Comparison of ENCODE assay signal across 11 cellular contexts in genomic region chr22:23401111-23401909, GRCh38.
DNase-seq lines count a peak whose midpoint lies in the region; ATAC-seq, FAIRE-seq and TF ChIP-seq lines count a peak whose summit lies in the region.
"Had no signal": no experiment of that assay in that cellular context is flagged by ENCODE, and none has a peak within 500 bp of the region (broad histone marks: within the 10 kb centered on the region; RNA-seq: fewer than 3 reads in every experiment).

No MANE protein-coding gene starts in this region.

- no peak overlapping the region for H2BK120ac ChIP-seq in H1 (replicated peaks; ENCODE audit: low read depth, low read length)

- no peaks in the 10 kb centered on the region for H3K9me3 ChIP-seq in NT2/D1 (ENCODE audit: insufficient read depth, low read length)
- no peaks in the 10 kb centered on the region for H3K9me3 ChIP-seq in H1 (ENCODE audit: insufficient read depth in 2 of 2, low read depth in 1 of 2, low read length in 1 of 2)

- H3K9ac ChIP-seq in NT2/D1 (ENCODE audit: insufficient read length, low read depth): peak overlapping the region; percentile 67
- no peak overlapping the region for H3K9ac ChIP-seq in H1 (replicated peaks in 1 of 4; ENCODE audit: extremely low read depth in 1 of 4, low read depth in 3 of 4, low read length in 3 of 4)

- H3K4me3 ChIP-seq in NT2/D1 (ENCODE audit: insufficient read length, low read depth) (no peak overlapping the region), H1 (ENCODE audit: extremely low read depth in 1 of 4, insufficient read depth in 2 of 4, low read depth in 3 of 4, low read length in 4 of 4) (peak overlapping the region in 1 of 4 experiments; percentile 70; a peak in 1 of 8 replicates)

- peak overlapping the region; percentile 58 to 66; a peak in 3 of 4 replicates for H3K4me2 ChIP-seq in H1 (ENCODE audit: insufficient read depth in 1 of 2, low read depth in 2 of 2, low read length in 2 of 2)

- H3K14ac ChIP-seq in H1 (ENCODE audit: insufficient read length): no peak overlapping the region

- intact Hi-C loops in left cardiac atrium (cut with DNase I): loop anchor here in 1 of 2 donors (5.0 kb wide), 1 partner anchor 136 kb away; no protein-coding TSS in a partner anchor

- H2BK12ac ChIP-seq in H1 (ENCODE audit: low read depth, low read length): no peak overlapping the region

- peaks cover 0 to 5% of the 10 kb centered on the region in 2 experiments for H4K20me1 ChIP-seq in H1 (replicated peaks in 1 of 2; ENCODE audit: control insufficient read depth in 1 of 2, insufficient read depth in 2 of 2, low read length in 2 of 2)

- POLR2A ChIA-PET in H1 (lab: Charles Lee; ENCODE audit: partially characterized antibody): interaction anchor here (0.5 kb wide), 1 partner anchor 158 kb away, joined by 4 read pairs; no protein-coding TSS in a partner anchor

- TF ChIP-seq CTCF in C4-2B (conservative IDR thresholded peaks at IDR 0.05): no peak
- no peak for TF ChIP-seq CTCF in H1 (IDR thresholded peaks at IDR 0.05; ENCODE audit: control extremely low read depth in 1 of 3, insufficient read depth in 1 of 3, low read depth in 1 of 3, low read length in 3 of 3)

- no peak overlapping the region for H3K56ac ChIP-seq in H1 (replicated peaks; ENCODE audit: insufficient read length, low read depth, low read length)

- H3K23ac ChIP-seq in H1 (ENCODE audit: insufficient read length): no peak overlapping the region

- no peak overlapping the region for H4K91ac ChIP-seq in H1 (replicated peaks; ENCODE audit: insufficient read length, low read length)

- H2BK15ac ChIP-seq in H1 (ENCODE audit: low read length): no peak overlapping the region

- H3K4ac ChIP-seq in H1 (replicated peaks; ENCODE audit: insufficient read length, low read depth, low read length): no peak overlapping the region

- H3K36me3 ChIP-seq in NT2/D1 (ENCODE audit: insufficient read depth, insufficient read length, low read length): peaks cover 20% of the 10 kb centered on the region
- H3K36me3 ChIP-seq in H1 (ENCODE audit: control insufficient read depth in 2 of 4, insufficient read depth in 4 of 4, low read length in 3 of 4): no peaks in the 10 kb centered on the region

- H3K27me3 ChIP-seq in NT2/D1 (ENCODE audit: insufficient read depth, insufficient read length) (no peaks in the 10 kb centered on the region), H1 (replicated peaks in 1 of 4; ENCODE audit: control insufficient read depth in 3 of 4, extremely low read depth in 1 of 4, insufficient read depth in 3 of 4, low read length in 3 of 4) (peaks cover 0 to 7% (median 0%) of the 10 kb centered on the region in 4 experiments; a peak in 3 of 7 replicates)

- TF ChIP-seq RAD21 in H1 (IDR thresholded peaks at IDR 0.05 in 1 of 2, conservative IDR thresholded peaks at IDR 0.05 in 1 of 2; ENCODE audit: low read depth in 2 of 2, low read length in 2 of 2): no peak

- no peak for FAIRE-seq in H1 (lab: Jason Lieb, UNC)

- 77% methylated on average over 13 of the region's 20 CpGs; no CpG with 5 or more reads in 1 of the 2 experiments for WGBS in H1 (ENCODE audit: extremely low coverage in 1 of 2, insufficient coverage in 1 of 2, insufficient read length in 1 of 2, insufficient replicate concordance in 2 of 2, low coverage in 1 of 2, low lambda C conversion rate in 2 of 2, missing lambda C conversion rate in 1 of 2), 2 experiments

- H3K4me1 ChIP-seq in NT2/D1 (ENCODE audit: insufficient read depth, insufficient read length): peaks cover 18% of the 10 kb centered on the region
- H3K4me1 ChIP-seq in H1 (replicated peaks in 1 of 4; ENCODE audit: control insufficient read depth in 3 of 4, insufficient read depth in 4 of 4, low read length in 3 of 4): peaks cover 0 to 8% (median 4%) of the 10 kb centered on the region in 4 experiments; a peak in 4 of 7 replicates

- no peaks in the 10 kb centered on the region for H3K79me2 ChIP-seq in H1 (ENCODE audit: control insufficient read depth in 1 of 2, insufficient read depth in 2 of 2, low read length in 2 of 2)

- H3K27ac ChIP-seq in C4-2B (peak overlapping the region; percentile 68; the same call in 1 of the 2 replicates), H1 (ENCODE audit: low read depth, low read length) (no peak overlapping the region)

- H3K79me1 ChIP-seq in H1 (ENCODE audit: low read depth, low read length): no peaks in the 10 kb centered on the region; the same call in 1 of the 2 replicates

- no peak overlapping the region for H4K8ac ChIP-seq in H1 (ENCODE audit: extremely low read depth, insufficient read depth, low read length)

- H3K18ac ChIP-seq in H1 (ENCODE audit: extremely low read depth, low read length): no peak overlapping the region

- ATAC-seq in HG03039 (IDR thresholded peaks at IDR 0.05; ENCODE audit: unreplicated experiment) (no peak), left cardiac atrium (no peak)

- no peak overlapping the region for H4K5ac ChIP-seq in H1 (ENCODE audit: insufficient read length, low read depth, low read length)

- DNase-seq in NT2/D1 (ENCODE audit: low read depth, low spot score) (no peak), H1 (ENCODE audit: low read depth in 1 of 2, low spot score in 2 of 2) (no peak), non-pigmented ciliary epithelial cell (ENCODE audit: low read depth) (peak; percentile 62), left cardiac atrium (no peak), HT-29 (ENCODE audit: low spot score) (no peak)
- DNase-seq in activated T-cell treated with anti-CD3 and anti-CD28 coated beads, Interleukin-2, amount 50 U/mL, for 48 hours: no peak
- DNase-seq: activated CD4-positive, alpha-beta T cell treated with anti-CD3 and anti-CD28 coated beads, Interleukin-2, amount 10 ng/mL, durations not matched to agents 7 days and 5 days; cerebellar nuclear complex; DMS 273 treated with DMSO at 0.1 percent for 48 hours had no signal

- no peak overlapping the region for H2AK5ac ChIP-seq in H1 (ENCODE audit: low read depth, low read length)

- no peak for TF ChIP-seq POLR2A in H1 (IDR thresholded peaks at IDR 0.05; ENCODE audit: control extremely low read depth in 1 of 2, low read depth in 2 of 2, low read length in 2 of 2)

- peaks cover 4% of the 10 kb centered on the region; the same call in 1 of the 2 replicates for H3K23me2 ChIP-seq in H1 (ENCODE audit: low read depth, low read length)

- H2BK5ac ChIP-seq in H1 (ENCODE audit: low read depth, low read length): no peak overlapping the region

- TF ChIP-seq EP300 in H1 (IDR thresholded peaks at IDR 0.05; ENCODE audit: borderline replicate concordance in 1 of 2, low read depth in 2 of 2, low read length in 2 of 2): no peak

- H2BK20ac ChIP-seq in H1 (ENCODE audit: low read length): no peak overlapping the region

- H2AFZ ChIP-seq in H1 (ENCODE audit: low read length): no peak overlapping the region

- CTCF ChIA-PET in H1 (lab: Charles Lee; ENCODE audit: partially characterized antibody): interaction anchor here (0.6 to 1.4 kb wide), 2 partner anchors 10 to 24 kb away, joined by 3 read pairs; no protein-coding TSS in a partner anchor

TF ChIP-seq in H1, 55 proteins besides CTCF, POLR2A, EP300 and RAD21 (continues in another document):
- TF ChIP-seq TBP (IDR thresholded peaks at IDR 0.05; ENCODE audit: low read depth, low read length) (no peak), SP2 (IDR thresholded peaks at IDR 0.05; ENCODE audit: low read length) (no peak), POLR2AphosphoS5 (IDR thresholded peaks at IDR 0.05; ENCODE audit: low read depth, low read length) (no peak), SAP30 (IDR thresholded peaks at IDR 0.05; ENCODE audit: insufficient read depth, insufficient replicate concordance, low read length) (no peak), KDM4A (IDR thresholded peaks at IDR 0.05; ENCODE audit: low read depth, low read length, severe bottlenecking) (no peak)
